ENCODE assay signal across 8 cellular contexts in genomic region chr10:126041804-126042231, GRCh38.
A peak's percentile ranks its signal among the peaks of the same experiment; 100 is the strongest.
DNase-seq lines count a peak whose midpoint lies in the region; ATAC-seq and TF ChIP-seq lines count a peak whose summit lies in the region.

No MANE protein-coding gene starts in this region.

- H4K20me1 ChIP-seq in GM23338 (replicated peaks; ENCODE audit: insufficient read depth): no peaks in the 10 kb centered on the region

- H3K79me2 ChIP-seq in GM23338 (replicated peaks; ENCODE audit: insufficient read depth): no peaks in the 10 kb centered on the region

- H3F3A ChIP-seq in GM23338 (replicated peaks; ENCODE audit: low read depth): no peaks in the 10 kb centered on the region

- TF ChIP-seq CTCF in GM12864 (IDR thresholded peaks at IDR 0.05; ENCODE audit: low read depth, low read length, missing control alignments): no peak
- no peak for TF ChIP-seq CTCF in GM23338 (conservative IDR thresholded peaks at IDR 0.05; ENCODE audit: low read depth in 2 of 2)
- no peak for TF ChIP-seq CTCF in nephron progenitor cell (IDR thresholded peaks at IDR 0.05)

- H3K9me3 Mint-ChIP-seq in GM23338 (no peaks in the 10 kb centered on the region), nephron progenitor cell (no peaks in the 10 kb centered on the region)

- H3K4me3 Mint-ChIP-seq in GM23338: no peak overlapping the region
- peak overlapping the region; percentile 7 for H3K4me3 Mint-ChIP-seq in nephron progenitor cell

- no peak overlapping the region for H3K4me3 ChIP-seq in GM12864 (ENCODE audit: low read depth, low read length)
- no peak overlapping the region for H3K4me3 ChIP-seq in GM23338

- no peak overlapping the region for H3K4me2 ChIP-seq in GM23338

- DNase-seq in GM12864 (ENCODE audit: low read depth): peak; percentile 81
- peak; percentile 67 for DNase-seq in GM23338 (ENCODE audit: low spot score)
- DNase-seq in MV-4-11 (lab: John Stamatoyannopoulos, UW): peak; percentile 99
- DNase-seq in activated CD8-positive, alpha-beta memory T cell treated with anti-CD3 and anti-CD28 coated beads, Interleukin-2, amount 50 U/mL, for 24 hours (ENCODE audit: extremely low read depth): peak; percentile 44
- DNase-seq in fibroblast of gingiva (ENCODE audit: low read depth): peak; percentile 77
- DNase-seq in nephron progenitor cell: peak; percentile 77
- DNase-seq in stimulated activated naive CD4-positive, alpha-beta T cell (lab: John Stamatoyannopoulos, UW): peak in 5 of 6 experiments; percentile 9 to 66 (median 38)
- no peak for DNase-seq in NCI-H2081 treated with DMSO at 0.1 percent for 48 hours (lab: John Stamatoyannopoulos, UW)

- peak; percentile 79 for ATAC-seq in GM23338

- H3K27ac Mint-ChIP-seq in GM23338: 0 out of 2 replicates have a peak overlapping the region, but pooled peaks have one; percentile 53
- H3K27ac Mint-ChIP-seq in nephron progenitor cell: peak overlapping the region; percentile 99

- no peaks in the 10 kb centered on the region for H3K27me3 ChIP-seq in GM23338 (ENCODE audit: insufficient read depth)

- no peak overlapping the region for H2AFZ ChIP-seq in GM23338

- H3K4me1 Mint-ChIP-seq in GM23338 (peaks cover 19% of the 10 kb centered on the region), nephron progenitor cell (peaks cover 68% of the 10 kb centered on the region)

- no peaks in the 10 kb centered on the region for H3K27me3 Mint-ChIP-seq in GM23338 (ENCODE audit: insufficient read depth, low read depth, poor library complexity)
- no peaks in the 10 kb centered on the region for H3K27me3 Mint-ChIP-seq in nephron progenitor cell (ENCODE audit: low read depth, poor library complexity)

- no peak overlapping the region for H3K27ac ChIP-seq in GM23338 (ENCODE audit: low read depth)

- H3K36me3 Mint-ChIP-seq in GM23338 (ENCODE audit: low read depth): no peaks in the 10 kb centered on the region
- H3K36me3 Mint-ChIP-seq in nephron progenitor cell (ENCODE audit: low read depth): peaks cover 4% of the 10 kb centered on the region

- peaks cover 3% of the 10 kb centered on the region; the same call in 1 of the 2 replicates for H3K4me1 ChIP-seq in GM23338 (ENCODE audit: insufficient read depth)

- H3K9me2 ChIP-seq in GM23338 (ENCODE audit: insufficient read depth): no peaks in the 10 kb centered on the region

- no peaks in the 10 kb centered on the region for H3K36me3 ChIP-seq in GM23338 (ENCODE audit: insufficient read depth)

TF ChIP-seq in GM23338, 12 proteins besides CTCF, POLR2A, EP300 and RAD21:
- TF ChIP-seq ZNF462 (CRISPR knock-in tag; IDR thresholded peaks at IDR 0.05) (no peak), POLR2AphosphoS5 (IDR thresholded peaks at IDR 0.05; ENCODE audit: low read depth) (no peak), CREB1 (CRISPR knock-in tag; IDR thresholded peaks at IDR 0.05; ENCODE audit: low read depth) (no peak), EZH2 (IDR thresholded peaks at IDR 0.05; ENCODE audit: low read depth, unreplicated experiment) (no peak), ZNF331 (CRISPR knock-in tag; IDR thresholded peaks at IDR 0.05; ENCODE audit: low read depth) (no peak), ZNF114 (CRISPR knock-in tag; IDR thresholded peaks at IDR 0.05) (no peak), STAT1 (IDR thresholded peaks at IDR 0.05; ENCODE audit: unreplicated experiment) (no peak), REST (IDR thresholded peaks at IDR 0.05; ENCODE audit: unreplicated experiment) (no peak), NANOG (IDR thresholded peaks at IDR 0.05; ENCODE audit: borderline replicate concordance) (no peak), ETS1 (IDR thresholded peaks at IDR 0.05) (no peak), EZH2phosphoT487 (IDR thresholded peaks at IDR 0.05; ENCODE audit: unreplicated experiment) (no peak)
